In the genomic region with DNA sequence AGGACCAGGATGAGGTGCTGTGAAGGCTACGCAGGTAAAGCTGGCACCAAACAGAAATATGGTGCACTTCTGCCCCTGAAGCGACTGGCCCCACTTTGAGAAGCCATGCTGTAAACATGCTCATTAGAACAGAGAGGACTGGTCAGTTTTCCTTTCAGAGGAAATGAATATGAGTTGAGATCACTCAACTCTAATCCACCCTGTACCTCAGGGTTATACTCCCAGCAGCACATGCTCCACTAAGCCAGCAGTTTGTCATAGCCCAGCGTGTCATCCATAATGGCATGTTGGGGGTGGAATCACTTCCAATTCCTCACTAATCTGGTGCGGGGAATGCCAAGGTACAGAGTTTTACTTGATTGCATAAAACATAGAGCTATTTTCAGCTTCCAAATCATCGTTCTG, we compare ENCODE assay signal across 9 cellular contexts.
DNase-seq lines count a peak whose midpoint lies in the region; ATAC-seq and TF ChIP-seq lines count a peak whose summit lies in the region.
"Had no signal": no experiment of that assay in that cellular context is flagged by ENCODE, and none has a peak within 500 bp of the region (broad histone marks: within the 10 kb centered on the region; RNA-seq: fewer than 3 reads in every experiment).

No MANE protein-coding gene starts in this region.

- no peaks in the 10 kb centered on the region for H3K27me3 ChIP-seq in esophagus muscularis mucosa
- H3K27me3 ChIP-seq: pancreas had no signal

- no peaks in the 10 kb centered on the region for H3K36me3 Mint-ChIP-seq in progenitor cell of endocrine pancreas (ENCODE audit: insufficient read depth)

- H3K4me1 ChIP-seq in esophagus muscularis mucosa, result peaks cover 56 to 89% (median 85%) of the 10 kb centered on the region in 4 donors

- TF ChIP-seq POLR2A in esophagus muscularis mucosa (IDR thresholded peaks at IDR 0.05; ENCODE audit: low read depth), result no peak

- in situ Hi-C loops in G401 (cut with HindIII; ENCODE audit: low sequenced_read_pairs), result no loop called here

- H3K27ac Mint-ChIP-seq in progenitor cell of endocrine pancreas, result no peak overlapping the region

- intact Hi-C loops in esophagus muscularis mucosa (cut with DNase I), result no loop called here

- H3K4me1 Mint-ChIP-seq in progenitor cell of endocrine pancreas (ENCODE audit: low read depth), result peaks cover 20% of the 10 kb centered on the region

- TF ChIP-seq CTCF in esophagus muscularis mucosa (IDR thresholded peaks at IDR 0.05) (no peak), progenitor cell of endocrine pancreas (IDR thresholded peaks at IDR 0.05; ENCODE audit: unreplicated experiment) (no peak)

- no peak for TF ChIP-seq EP300 in esophagus muscularis mucosa (IDR thresholded peaks at IDR 0.05)

- H3K36me3 ChIP-seq in esophagus muscularis mucosa, result no peaks in the 10 kb centered on the region
- H3K36me3 ChIP-seq: pancreas had no signal

- peak overlapping the region; percentile 77 to 83 (median 79) for H3K27ac ChIP-seq in esophagus muscularis mucosa (replicated peaks in 1 of 4)

- 47% methylated on average over 5 of the region's 5 CpGs for WGBS in esophagus muscularis mucosa

- ATAC-seq in HG02610 (IDR thresholded peaks at IDR 0.05; ENCODE audit: unreplicated experiment), result no peak

- no peak overlapping the region for H3K4me3 Mint-ChIP-seq in progenitor cell of endocrine pancreas (ENCODE audit: low read depth)

- H3K9me3 ChIP-seq in esophagus muscularis mucosa, result no peaks in the 10 kb centered on the region
- H3K9me3 ChIP-seq: pancreas had no signal

- H3K27me3 Mint-ChIP-seq in progenitor cell of endocrine pancreas, result no peaks in the 10 kb centered on the region

- DNase-seq in G401 (ENCODE audit: low spot score), result peak; percentile 74
- DNase-seq in RPMI7951 (ENCODE audit: low read depth), result peak; percentile 86
- DNase-seq in esophagus muscularis mucosa (ENCODE audit: extremely low spot score), result no peak
- DNase-seq in renal cortical epithelial cell (ENCODE audit: low read depth), result peak; percentile 94
- DNase-seq in NCI-H187 (lab: John Stamatoyannopoulos, UW), result no peak
- DNase-seq in GDM1 (lab: John Stamatoyannopoulos, UW), result no peak
- DNase-seq in progenitor cell of endocrine pancreas (ENCODE audit: low spot score, unreplicated experiment), result no peak
- DNase-seq: pancreas had no signal

- H3K4me3 ChIP-seq in esophagus muscularis mucosa, result no peak overlapping the region

- no peaks in the 10 kb centered on the region for H3K9me3 Mint-ChIP-seq in progenitor cell of endocrine pancreas (ENCODE audit: low read depth)

Comparison
In these comparisons a context has a peak if more than half of its experiments do, and no peak if none do; other contexts are left out.
1. DNase-seq: peak in G401 (single experiment), RPMI7951 (single experiment) and renal cortical epithelial cell (single experiment); none in esophagus muscularis mucosa (single experiment), NCI-H187 (0 of 2), GDM1 (single experiment) and progenitor cell of endocrine pancreas (single experiment).